ENCODE assay signal across 21 cellular contexts in the genomic region with DNA sequence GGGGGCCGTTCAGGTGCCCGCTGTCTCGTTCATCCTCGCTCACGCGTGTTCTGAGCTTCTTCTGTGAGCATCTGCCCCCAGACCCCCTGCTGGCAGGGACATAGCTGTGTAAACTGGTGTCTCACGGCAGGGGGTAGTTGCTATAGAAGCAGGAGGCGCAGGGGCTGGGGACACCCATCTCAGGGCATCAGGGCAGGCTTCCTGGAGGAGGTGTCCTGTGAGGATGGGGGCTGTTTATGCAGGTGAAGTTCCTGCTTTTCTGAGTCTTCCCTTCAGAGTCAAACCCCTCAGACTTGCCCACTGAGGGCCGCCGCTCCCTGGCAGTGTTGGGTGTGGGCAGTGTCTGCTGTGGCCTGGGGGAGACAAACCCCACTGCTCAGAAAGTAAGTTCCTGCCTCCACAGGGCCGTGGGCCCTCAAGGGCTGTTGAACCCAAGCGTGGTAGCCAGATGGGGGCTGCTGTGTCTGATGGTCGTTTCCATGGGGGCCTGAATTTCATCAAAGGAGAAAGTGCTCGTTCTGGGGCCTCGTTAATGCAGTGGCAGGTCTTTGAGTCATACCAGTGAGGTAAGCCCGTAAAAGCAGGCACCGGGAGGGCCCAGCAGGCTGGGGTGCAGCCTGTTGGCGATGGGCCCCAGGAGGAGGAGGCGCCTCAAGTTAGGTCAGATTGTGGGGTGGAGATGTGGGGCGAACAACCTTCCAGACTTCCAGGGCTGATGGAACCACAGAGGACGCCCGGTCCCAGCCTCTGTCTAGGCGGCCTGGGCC. TPM values are rescaled to one million over a fixed set of nuclear protein-coding genes. Genes with fewer than 3 reads are reported as not detected.
A peak's percentile ranks its signal among the peaks of the same experiment; 100 is the strongest.
DNase-seq lines count a peak whose midpoint lies in the region; ATAC-seq, FAIRE-seq and TF ChIP-seq lines count a peak whose summit lies in the region.
"Had no signal": no experiment of that assay in that cellular context is flagged by ENCODE, and none has a peak within 500 bp of the region (broad histone marks: within the 10 kb centered on the region; RNA-seq: fewer than 3 reads in every experiment).

No MANE protein-coding gene starts in this region.

- H4K20me1 ChIP-seq in H1 (replicated peaks in 1 of 2; ENCODE audit: control insufficient read depth in 1 of 2, insufficient read depth in 2 of 2, low read length in 2 of 2): peaks cover 2 to 22% of the 10 kb centered on the region in 2 experiments

- FAIRE-seq in H1 (lab: Jason Lieb, UNC): no peak
- FAIRE-seq: A204.1, D721Med had no signal

- H2BK5ac ChIP-seq in H1 (ENCODE audit: low read depth, low read length): 0 out of 2 replicates have a peak overlapping the region, but pooled peaks have one; percentile 35

- no peaks in the 10 kb centered on the region; the same call in 1 of the 2 replicates for H3K23me2 ChIP-seq in H1 (ENCODE audit: low read depth, low read length)

- no peak for TF ChIP-seq CTCF in H1 (IDR thresholded peaks at IDR 0.05; ENCODE audit: control extremely low read depth in 1 of 3, insufficient read depth in 1 of 3, low read depth in 1 of 3, low read length in 3 of 3)

- H3K4me3 ChIP-seq in H1 (ENCODE audit: extremely low read depth in 1 of 4, insufficient read depth in 2 of 4, low read depth in 3 of 4, low read length in 4 of 4): no peak overlapping the region
- H3K4me3 ChIP-seq: BLaER1, SJCRH30 had no signal

- no peak for TF ChIP-seq POLR2A in H1 (IDR thresholded peaks at IDR 0.05; ENCODE audit: control extremely low read depth in 1 of 2, low read depth in 2 of 2, low read length in 2 of 2)

- no peak overlapping the region for H2BK120ac ChIP-seq in H1 (replicated peaks; ENCODE audit: low read depth, low read length)

- H3K56ac ChIP-seq in H1 (replicated peaks; ENCODE audit: insufficient read length, low read depth, low read length): no peak overlapping the region

- POLR2A ChIA-PET in H1 (lab: Charles Lee; ENCODE audit: partially characterized antibody): no interaction called here

- H3K4me1 ChIP-seq in H1 (replicated peaks in 1 of 4; ENCODE audit: control insufficient read depth in 3 of 4, insufficient read depth in 4 of 4, low read length in 3 of 4): no peaks in the 10 kb centered on the region; a peak in 1 of 7 replicates

- no peak for TF ChIP-seq EP300 in H1 (IDR thresholded peaks at IDR 0.05; ENCODE audit: borderline replicate concordance in 1 of 2, low read depth in 2 of 2, low read length in 2 of 2)

- no peak overlapping the region for H3K4ac ChIP-seq in H1 (replicated peaks; ENCODE audit: insufficient read length, low read depth, low read length)

- CTCF ChIA-PET in H1 (lab: Charles Lee; ENCODE audit: partially characterized antibody): interaction anchor here (0.6 kb wide), 1 partner anchor 71 kb away, joined by 3 read pairs; no protein-coding TSS in a partner anchor

- peaks cover 0 to 6% of the 10 kb centered on the region in 2 experiments; a peak in 2 of 4 replicates for H3K79me2 ChIP-seq in H1 (ENCODE audit: control insufficient read depth in 1 of 2, insufficient read depth in 2 of 2, low read length in 2 of 2)

- no peak for ATAC-seq in HG03469 (IDR thresholded peaks at IDR 0.05; ENCODE audit: unreplicated experiment)

- H3K23ac ChIP-seq in H1 (ENCODE audit: insufficient read length): no peak overlapping the region

- no peak overlapping the region for H4K91ac ChIP-seq in H1 (replicated peaks; ENCODE audit: insufficient read length, low read length)

- no peak overlapping the region for H3K4me2 ChIP-seq in H1 (ENCODE audit: insufficient read depth in 1 of 2, low read depth in 2 of 2, low read length in 2 of 2)
- H3K4me2 ChIP-seq: BLaER1 had no signal

- peaks cover 0 to 3% (median 0%) of the 10 kb centered on the region in 4 experiments; a peak in 1 of 8 replicates for H3K36me3 ChIP-seq in H1 (ENCODE audit: control insufficient read depth in 2 of 4, insufficient read depth in 4 of 4, low read length in 3 of 4)

- TF ChIP-seq RAD21 in H1 (IDR thresholded peaks at IDR 0.05 in 1 of 2, conservative IDR thresholded peaks at IDR 0.05 in 1 of 2; ENCODE audit: low read depth in 2 of 2, low read length in 2 of 2): no peak

- H3K9me3 ChIP-seq in H1 (ENCODE audit: insufficient read depth in 2 of 2, low read depth in 1 of 2, low read length in 1 of 2): no peaks in the 10 kb centered on the region
- H3K9me3 ChIP-seq: BLaER1, SJCRH30 had no signal

- H3K27me3 ChIP-seq in H1 (replicated peaks in 1 of 4; ENCODE audit: control insufficient read depth in 3 of 4, extremely low read depth in 1 of 4, insufficient read depth in 3 of 4, low read length in 3 of 4): no peaks in the 10 kb centered on the region
- H3K27me3 ChIP-seq: BLaER1, SJCRH30 had no signal

- no peak overlapping the region for H2AFZ ChIP-seq in H1 (ENCODE audit: low read length)

- H2BK20ac ChIP-seq in H1 (ENCODE audit: low read length): no peak overlapping the region

- no peak overlapping the region for H3K18ac ChIP-seq in H1 (ENCODE audit: extremely low read depth, low read length)

- no peak overlapping the region for H4K8ac ChIP-seq in H1 (ENCODE audit: extremely low read depth, insufficient read depth, low read length)

- 96% methylated on average over 22 of the region's 23 CpGs; no CpG with 5 or more reads in 1 of the 2 experiments for WGBS in H1 (ENCODE audit: extremely low coverage in 1 of 2, insufficient coverage in 1 of 2, insufficient read length in 1 of 2, insufficient replicate concordance in 2 of 2, low coverage in 1 of 2, low lambda C conversion rate in 2 of 2, missing lambda C conversion rate in 1 of 2), 2 experiments

- H2BK15ac ChIP-seq in H1 (ENCODE audit: low read length): 0 out of 2 replicates have a peak overlapping the region, but pooled peaks have one; percentile 8

- H3K27ac ChIP-seq in H1 (ENCODE audit: low read depth, low read length): no peak overlapping the region
- H3K27ac ChIP-seq: BLaER1, SJCRH30 had no signal

- H3K9ac ChIP-seq in H1 (replicated peaks in 1 of 4; ENCODE audit: extremely low read depth in 1 of 4, low read depth in 3 of 4, low read length in 3 of 4): no peak overlapping the region
- H3K9ac ChIP-seq: BLaER1 had no signal

- H3K79me1 ChIP-seq in H1 (ENCODE audit: low read depth, low read length): peaks cover 10% of the 10 kb centered on the region

- no peak overlapping the region for H2AK5ac ChIP-seq in H1 (ENCODE audit: low read depth, low read length)

- DNase-seq in NCI-H146 (lab: John Stamatoyannopoulos, UW) (peak; percentile 41), NCI-H146 treated with DMSO at 0.1 percent for 48 hours (lab: John Stamatoyannopoulos, UW; ENCODE audit: unreplicated experiment) (no peak), COLO668 (lab: John Stamatoyannopoulos, UW; ENCODE audit: unreplicated experiment) (peak; percentile 38), NCI-H345 (lab: John Stamatoyannopoulos, UW) (peak; percentile 52), H1 (ENCODE audit: low read depth in 1 of 2, low spot score in 2 of 2) (no peak), kidney tubule cell (ENCODE audit: low spot score) (no peak)
- no peak for DNase-seq in stimulated activated CD4-positive, alpha-beta T cell treated with anti-CD3 and anti-CD28 coated beads, Interleukin-1b, Interleukin-23, amount 100 ng/mL, for 48 hours
- DNase-seq: CD4-positive, alpha-beta memory T cell; DMS79 treated with DMSO at 0.1 percent for 48 hours; H7; NCI-H1048; NCI-H1930; NCI-H526; SJCRH30; T1000 had no signal

- no peak overlapping the region for H4K5ac ChIP-seq in H1 (ENCODE audit: insufficient read length, low read depth, low read length)

- H3K14ac ChIP-seq in H1 (ENCODE audit: insufficient read length): no peak overlapping the region

- H2BK12ac ChIP-seq in H1 (ENCODE audit: low read depth, low read length): no peak overlapping the region

TF ChIP-seq in H1, 55 proteins besides CTCF, POLR2A, EP300 and RAD21:
- no peak for TF ChIP-seq CEBPB (IDR thresholded peaks at IDR 0.05; ENCODE audit: low read depth, low read length)
- TF ChIP-seq EZH2 (IDR thresholded peaks at IDR 0.05; ENCODE audit: low read depth, low read length, severe bottlenecking): no peak
- no peak for TF ChIP-seq GTF2F1 (IDR thresholded peaks at IDR 0.05; ENCODE audit: borderline replicate concordance, low read depth, low read length)
- no peak for TF ChIP-seq BACH1 (IDR thresholded peaks at IDR 0.05; ENCODE audit: low read length)
- no peak for TF ChIP-seq MAFK (IDR thresholded peaks at IDR 0.05; ENCODE audit: low read depth, low read length)
- TF ChIP-seq BCL11A (IDR thresholded peaks at IDR 0.05; ENCODE audit: low read depth in 2 of 2, low read length in 2 of 2): no peak
- TF ChIP-seq RBBP5 (IDR thresholded peaks at IDR 0.05; ENCODE audit: borderline replicate concordance, low read depth, low read length): no peak
- no peak for TF ChIP-seq TAF7 (optimal IDR thresholded peaks at IDR 0.05; ENCODE audit: borderline replicate concordance, low read depth, low read length)
- TF ChIP-seq TCF12 (IDR thresholded peaks at IDR 0.05; ENCODE audit: low read depth, low read length): no peak
- no peak for TF ChIP-seq POLR2AphosphoS5 (IDR thresholded peaks at IDR 0.05; ENCODE audit: low read depth, low read length)
- TF ChIP-seq, protein P1, sequence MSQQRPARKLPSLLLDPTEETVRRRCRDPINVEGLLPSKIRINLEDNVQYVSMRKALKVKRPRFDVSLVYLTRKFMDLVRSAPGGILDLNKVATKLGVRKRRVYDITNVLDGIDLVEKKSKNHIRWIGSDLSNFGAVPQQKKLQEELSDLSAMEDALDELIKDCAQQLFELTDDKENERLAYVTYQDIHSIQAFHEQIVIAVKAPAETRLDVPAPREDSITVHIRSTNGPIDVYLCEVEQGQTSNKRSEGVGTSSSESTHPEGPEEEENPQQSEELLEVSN (IDR thresholded peaks at IDR 0.05): no peak
- no peak for TF ChIP-seq CTBP2 (IDR thresholded peaks at IDR 0.05; ENCODE audit: borderline replicate concordance, insufficient read depth, insufficient read length, low read length)
TF ChIP-seq in H1: peak in this region for 0.

RNA-seq across cellular contexts. Expression of gene KIF26A, which starts 23.4 kb away (rescaled TPM):
- total RNA-seq in H1 (2021; fragmentation: NEBNext Ultra II Directional; extraction: Animal tissue kit (Norgen Biotek cat#: 25700)): 41.6 and 42.3 TPM in 2 replicates
- polyA plus RNA-seq in H1 (2011; rRNA removed): 11.5 and 25.9 TPM in 2 replicates
- 18.3 TPM for polyA plus RNA-seq in H1 (2011; cell fraction: cytosol; rRNA removed)
- polyA plus RNA-seq in H1 (2011; cell fraction: nucleus; rRNA removed): 49.7 TPM
- 14.7 to 22.6 TPM (median 20.0 TPM) in 4 replicates for polyA plus RNA-seq in H1 (2012, experiment 1 of 2)
- 16.2 TPM for polyA plus RNA-seq in H1 (2012, experiment 2 of 2)
- 13.6 TPM for polyA plus RNA-seq in H1 (2013, experiment 1 of 2)
- polyA plus RNA-seq in H1 (2013, experiment 2 of 2): 12.8 TPM
- polyA minus RNA-seq in H1 (2011; rRNA and poly(A)+ RNA removed): 2.8 and 6.1 TPM in 2 replicates
- 24.9 TPM for polyA minus RNA-seq in H1 (2011; cell fraction: cytosol; rRNA and poly(A)+ RNA removed)
- polyA minus RNA-seq in H1 (2011; cell fraction: nucleus; rRNA and poly(A)+ RNA removed): 24.4 TPM
- total RNA-seq: HT-29, M059J had no signal

Comparison
In these comparisons a context has a peak if more than half of its experiments do, and no peak if none do; other contexts are left out.
1. DNase-seq: peak in NCI-H146 (single experiment), COLO668 (single experiment) and NCI-H345 (single experiment); none in NCI-H146 treated with DMSO at 0.1 percent for 48 hours (single experiment), H1 (0 of 2), kidney tubule cell (single experiment) and stimulated activated CD4-positive, alpha-beta T cell treated with anti-CD3 and anti-CD28 coated beads, Interleukin-1b, Interleukin-23, amount 100 ng/mL, for 48 hours (single experiment).